In genomic region chr6:127420558-127420957, GRCh38 we compare ENCODE assay signal across 8 cellular contexts. TPM values are rescaled to one million over a fixed set of nuclear protein-coding genes. Genes with fewer than 3 reads are reported as not detected.
DNase-seq lines count a peak whose midpoint lies in the region; ATAC-seq lines count a peak whose summit lies in the region.

No MANE protein-coding gene starts in this region.

- DNase-seq in CD1c-positive myeloid dendritic cell (ENCODE audit: extremely low spot score) (peak; percentile 83), GM19238 (ENCODE audit: insufficient read length, low spot score) (peak; percentile 52), NCI-H82 (lab: John Stamatoyannopoulos, UW) (peak; percentile 85)
- DNase-seq in activated CD4-positive, alpha-beta T cell treated with anti-CD3 and anti-CD28 coated beads, Interleukin-2, amount 50 U/mL, for 1 hour = peak; percentile 51
- peak; percentile 27 for DNase-seq in effector CD4-positive, alpha-beta T cell
- peak; percentile 23 to 35 for DNase-seq in stimulated activated CD8-positive, alpha-beta memory T cell treated with anti-CD3 and anti-CD28 coated beads, Interleukin-7, amount 100 ng/mL, for 1 hour (ENCODE audit: low read depth in 2 of 2)

- H3K27ac ChIP-seq in mesodermal cell (ENCODE audit: low read depth, low read length, severe bottlenecking) = peak overlapping the region; percentile 17

- H3K9me3 ChIP-seq in mesodermal cell (ENCODE audit: control insufficient read depth, low read length) = no peaks in the 10 kb centered on the region

- peak; percentile 100 for ATAC-seq in HG03196 (IDR thresholded peaks at IDR 0.05; ENCODE audit: unreplicated experiment)

- no peaks in the 10 kb centered on the region for H3K36me3 ChIP-seq in mesodermal cell (ENCODE audit: control insufficient read depth, insufficient read depth, low read length)

- 0% methylated on average over 2 of the region's 2 CpGs for WGBS in mesodermal cell (ENCODE audit: insufficient coverage in 2 of 2), 2 experiments

- H3K4me1 ChIP-seq in mesodermal cell (ENCODE audit: control insufficient read depth, insufficient read depth, low read length, poor library complexity, severe bottlenecking) = no peaks in the 10 kb centered on the region

- H3K4me3 ChIP-seq in mesodermal cell (ENCODE audit: extremely low read depth, insufficient read depth, low read length, poor library complexity, severe bottlenecking) = no peak overlapping the region

RNA-seq across cellular contexts. Expression of gene KIAA0408, which starts 38.6 kb away (rescaled TPM):
- polyA plus RNA-seq in mesodermal cell (2013, experiment 1 of 2) = 5.0 TPM
- polyA plus RNA-seq in mesodermal cell (2013, experiment 2 of 2) = 5.0 TPM

Comparison
In these comparisons a context has a peak if more than half of its experiments do, and no peak if none do; other contexts are left out.
1. DNase-seq: peak in every context shown above with its lines; median percentile 85 in NCI-H82; 83 in CD1c-positive myeloid dendritic cell; 52 in GM19238; 51 in activated CD4-positive, alpha-beta T cell treated with anti-CD3 and anti-CD28 coated beads, Interleukin-2, amount 50 U/mL, for 1 hour; 29 in stimulated activated CD8-positive, alpha-beta memory T cell treated with anti-CD3 and anti-CD28 coated beads, Interleukin-7, amount 100 ng/mL, for 1 hour; 27 in effector CD4-positive, alpha-beta T cell.